Comparison of ENCODE assay signal across 16 cellular contexts in genomic region chr14:33617154-33617553, GRCh38.
DNase-seq lines count a peak whose midpoint lies in the region; ATAC-seq and TF ChIP-seq lines count a peak whose summit lies in the region.
"Had no signal": no experiment of that assay in that cellular context is flagged by ENCODE, and none has a peak within 500 bp of the region (broad histone marks: within the 10 kb centered on the region; RNA-seq: fewer than 3 reads in every experiment).

No MANE protein-coding gene starts in this region.

- H2AFZ ChIP-seq in smooth muscle cell (ENCODE audit: low read depth) = no peak overlapping the region

- H3K4me1 ChIP-seq in smooth muscle cell (ENCODE audit: low read depth) (peaks cover 12% of the 10 kb centered on the region), ascending aorta (no peaks in the 10 kb centered on the region)

- H3K9me3 ChIP-seq in smooth muscle cell (replicated peaks; ENCODE audit: low read depth) = no peaks in the 10 kb centered on the region
- no peaks in the 10 kb centered on the region for H3K9me3 ChIP-seq in ascending aorta

- no peaks in the 10 kb centered on the region for H3F3A ChIP-seq in smooth muscle cell (ENCODE audit: low read depth)

- ATAC-seq in HG02678 (IDR thresholded peaks at IDR 0.05; ENCODE audit: unreplicated experiment) = no peak
- ATAC-seq: activated CD8-positive, alpha-beta memory T cell treated with anti-CD3 and anti-CD28 coated beads, Interleukin-2, amount 10 ng/mL, durations not matched to agents 7 days and 5 days; activated naive CD8-positive, alpha-beta T cell treated with anti-CD3 and anti-CD28 coated beads, Interleukin-2, amount 50 U/mL, for 24 hours; right cardiac atrium had no signal

- H3K79me2 ChIP-seq in smooth muscle cell (ENCODE audit: low read depth) = no peaks in the 10 kb centered on the region

- intact Hi-C loops in ascending aorta (cut with DNase I) = no loop called here

- WGBS in smooth muscle cell (ENCODE audit: low lambda C conversion rate) = 34% methylated on average over 3 of the region's 3 CpGs

- H3K4me2 ChIP-seq in smooth muscle cell = peak overlapping the region; percentile 40

- TF ChIP-seq CTCF in epithelial cell of proximal tubule (conservative IDR thresholded peaks at IDR 0.05; ENCODE audit: low read depth, low read length) (no peak), smooth muscle cell (IDR thresholded peaks at IDR 0.05; ENCODE audit: borderline replicate concordance, insufficient read depth, poor library complexity, severe bottlenecking) (no peak), ascending aorta (IDR thresholded peaks at IDR 0.05) (no peak)

- H3K36me3 ChIP-seq in smooth muscle cell (ENCODE audit: low read depth) (no peaks in the 10 kb centered on the region), ascending aorta (no peaks in the 10 kb centered on the region)

- no peak overlapping the region for H3K9ac ChIP-seq in smooth muscle cell (ENCODE audit: low read depth)

- no peaks in the 10 kb centered on the region for H4K20me1 ChIP-seq in smooth muscle cell (ENCODE audit: low read depth)

- H3K27me3 ChIP-seq in smooth muscle cell (ENCODE audit: low read depth) (no peaks in the 10 kb centered on the region), ascending aorta (no peaks in the 10 kb centered on the region)

- DNase-seq in NCI-H748 (lab: John Stamatoyannopoulos, UW; ENCODE audit: unreplicated experiment) (peak; percentile 34), NCI-H748 treated with DMSO at 0.1 percent for 48 hours (lab: John Stamatoyannopoulos, UW) (no peak), NCI-H345 treated with DMSO at 0.1 percent for 48 hours (lab: John Stamatoyannopoulos, UW; ENCODE audit: unreplicated experiment) (peak; percentile 2), epithelial cell of proximal tubule (ENCODE audit: low read depth) (peak; percentile 40), smooth muscle cell (lab: John Stamatoyannopoulos, UW; ENCODE audit: unreplicated experiment) (no peak), ascending aorta (ENCODE audit: low spot score in 2 of 2) (no peak), retina (no peak)
- DNase-seq: activated CD8-positive, alpha-beta memory T cell treated with anti-CD3 and anti-CD28 coated beads, Interleukin-2, amount 10 ng/mL, durations not matched to agents 7 days and 5 days; activated naive CD8-positive, alpha-beta T cell treated with anti-CD3 and anti-CD28 coated beads, Interleukin-2, amount 50 U/mL, for 24 hours; AML-193; endodermal cell; GF-D8; NCI-H1436 treated with DMSO at 0.1 percent for 48 hours; right cardiac atrium; trophoblast cell had no signal

- H3K4me3 ChIP-seq in epithelial cell of proximal tubule (ENCODE audit: low read depth, low read length) = no peak overlapping the region
- no peak overlapping the region for H3K4me3 ChIP-seq in smooth muscle cell
- H3K4me3 ChIP-seq in ascending aorta = no peak overlapping the region

- no peak overlapping the region for H3K27ac ChIP-seq in smooth muscle cell (ENCODE audit: low read depth)
- H3K27ac ChIP-seq in ascending aorta = no peak overlapping the region

Comparison
In these comparisons a context has a peak if more than half of its experiments do, and no peak if none do; other contexts are left out.
1. DNase-seq: peak in NCI-H748 (single experiment), NCI-H345 treated with DMSO at 0.1 percent for 48 hours (single experiment) and epithelial cell of proximal tubule (single experiment); none in NCI-H748 treated with DMSO at 0.1 percent for 48 hours (single experiment), smooth muscle cell (single experiment), ascending aorta (0 of 2) and retina (single experiment).